19 cellular contexts compared by ENCODE assay signal in genomic region chr1:233057836-233058235, GRCh38.
DNase-seq lines count a peak whose midpoint lies in the region; ATAC-seq and TF ChIP-seq lines count a peak whose summit lies in the region.
"Had no signal": no experiment of that assay in that cellular context is flagged by ENCODE, and none has a peak within 500 bp of the region (broad histone marks: within the 10 kb centered on the region; RNA-seq: fewer than 3 reads in every experiment).

No MANE protein-coding gene starts in this region.

- ATAC-seq in HG02759 (IDR thresholded peaks at IDR 0.05; ENCODE audit: unreplicated experiment): no peak
- ATAC-seq: GM23338, HCT116, HepG2 had no signal

- TF ChIP-seq CTCF in GM12865 (IDR thresholded peaks at IDR 0.05; ENCODE audit: insufficient read depth, low read depth, low read length, missing control alignments): no peak

- peak; percentile 95 for DNase-seq in DMS79 (lab: John Stamatoyannopoulos, UW)
- peak; percentile 31 for DNase-seq in GM12865 (ENCODE audit: low read depth)
- peak; percentile 40 for DNase-seq in NCI-H2029 (lab: John Stamatoyannopoulos, UW)
- DNase-seq in NCI-H510A (lab: John Stamatoyannopoulos, UW): peak; percentile 50
- DNase-seq in activated CD4-positive, CD25-positive, alpha-beta regulatory T cell treated with anti-CD3 and anti-CD28 coated beads, Interleukin-2, amount 50 U/mL, for 72 hours: no peak
- DNase-seq in activated CD4-positive, alpha-beta T cell treated with anti-CD3 and anti-CD28 coated beads, Interleukin-2, amount 50 U/mL, for 1 hour: no peak
- no peak for DNase-seq in CD1c-positive myeloid dendritic cell (ENCODE audit: extremely low spot score)
- DNase-seq: 8988T; CD8-positive, alpha-beta memory T cell; COR-L47; DMS 273 treated with DMSO at 0.1 percent for 48 hours; EL; HFFc6; KG1 had no signal

- H3K4me3 ChIP-seq in GM12865 (ENCODE audit: low read depth, low read length): no peak overlapping the region
- H3K4me3 ChIP-seq: BLaER1, GM23338 had no signal

Comparison
In these comparisons a context has a peak if more than half of its experiments do, and no peak if none do; other contexts are left out.
1. DNase-seq: peak in DMS79 (single experiment), GM12865 (single experiment), NCI-H2029 (single experiment) and NCI-H510A (single experiment); none in activated CD4-positive, CD25-positive, alpha-beta regulatory T cell treated with anti-CD3 and anti-CD28 coated beads, Interleukin-2, amount 50 U/mL, for 72 hours (single experiment), activated CD4-positive, alpha-beta T cell treated with anti-CD3 and anti-CD28 coated beads, Interleukin-2, amount 50 U/mL, for 1 hour (single experiment) and CD1c-positive myeloid dendritic cell (single experiment).